In the genomic region with DNA sequence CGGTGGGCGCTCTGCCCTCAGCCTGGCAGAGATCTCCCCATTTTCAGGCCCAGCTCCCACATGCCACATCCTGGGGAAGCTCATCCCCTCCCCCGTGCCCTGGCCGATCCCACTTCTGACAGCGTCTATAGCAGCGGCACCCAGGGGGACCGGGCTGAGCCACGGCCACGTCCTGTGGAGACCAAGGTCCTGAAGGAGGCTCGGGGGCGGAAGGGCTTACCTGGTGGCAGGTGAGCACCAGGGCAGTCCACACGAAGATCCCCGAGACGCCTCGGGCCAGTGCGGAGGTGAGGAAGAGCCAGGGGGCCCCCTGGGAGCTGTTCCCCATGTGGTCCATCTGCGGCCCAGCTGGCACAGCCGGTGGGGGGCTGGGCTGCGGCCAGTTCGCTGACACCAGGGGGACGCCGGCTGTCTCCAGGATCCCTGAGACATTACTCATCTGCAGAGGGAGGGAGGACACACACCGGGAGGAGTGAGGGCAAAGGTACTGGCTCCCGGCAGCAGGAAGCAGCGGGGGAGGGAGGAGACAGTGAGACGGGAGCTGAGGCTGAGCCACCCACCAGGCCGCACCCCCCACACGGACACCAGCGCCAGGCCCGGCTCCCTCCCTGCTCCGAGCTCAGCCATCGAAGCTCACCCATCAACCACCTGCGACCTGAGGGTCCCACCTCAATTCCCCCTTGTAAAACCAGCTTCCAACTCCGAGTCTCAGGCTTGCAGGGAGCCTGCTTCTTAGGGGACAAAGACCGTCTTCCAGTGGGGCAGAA, we compare ENCODE assay signal across 1 cellular context.
TF ChIP-seq lines count a peak whose summit lies in the region.

No MANE protein-coding gene starts in this region.

TF ChIP-seq in endothelial cell of umbilical vein, 7 proteins besides CTCF, POLR2A, EP300 and RAD21:
- TF ChIP-seq GATA2 (IDR thresholded peaks at IDR 0.05; ENCODE audit: insufficient read depth, insufficient read length, low read depth, low read length) (no peak), MAX (IDR thresholded peaks at IDR 0.05; ENCODE audit: insufficient read depth, insufficient read length) (no peak), FOS (IDR thresholded peaks at IDR 0.05; ENCODE audit: borderline replicate concordance, insufficient read depth, low read length) (no peak), JUN (IDR thresholded peaks at IDR 0.05; ENCODE audit: borderline replicate concordance, insufficient read depth, insufficient read length, low read depth) (no peak), EZH2 (IDR thresholded peaks at IDR 0.05; ENCODE audit: borderline replicate concordance, low read depth, low read length, severe bottlenecking) (no peak), POLR2AphosphoS5 (IDR thresholded peaks at IDR 0.05; ENCODE audit: insufficient read depth, low read depth, low read length) (no peak), MYC (IDR thresholded peaks at IDR 0.05; ENCODE audit: low read depth, low read length) (no peak)
